Comparison of ENCODE assay signal across 9 cellular contexts in genomic region chr21:37159053-37159776, GRCh38.
A peak's percentile ranks its signal among the peaks of the same experiment; 100 is the strongest.
DNase-seq lines count a peak whose midpoint lies in the region; FAIRE-seq and TF ChIP-seq lines count a peak whose summit lies in the region.
"Had no signal": no experiment of that assay in that cellular context is flagged by ENCODE, and none has a peak within 500 bp of the region (broad histone marks: within the 10 kb centered on the region; RNA-seq: fewer than 3 reads in every experiment).

No MANE protein-coding gene starts in this region.

- H3K9me3 ChIP-seq in A673 (ENCODE audit: low read depth, low read length, poor library complexity, severe bottlenecking) = no peaks in the 10 kb centered on the region

- intact Hi-C loops in A673 (cut with micrococcal nuclease; ENCODE audit: unreplicated experiment) = no loop called here

- H3K27ac ChIP-seq in rectal smooth muscle tissue (ENCODE audit: low read depth, low read length) (peak overlapping the region; percentile 72), A673 (ENCODE audit: low read depth, low read length, poor library complexity, severe bottlenecking) (no peak overlapping the region)

- peak overlapping the region; percentile 5 for H3K4me3 Mint-ChIP-seq in T-helper 1 cell treated with Interleukin-12 subunit alpha and Interleukin-12 subunit beta and Interleukin-4 antibody, amounts not matched to agents 30 μg/mL and 1 μg/mL, for 36 hours

- H3K27ac Mint-ChIP-seq in T-helper 1 cell treated with Interleukin-12 subunit alpha and Interleukin-12 subunit beta and Interleukin-4 antibody, amounts not matched to agents 30 μg/mL and 1 μg/mL, for 36 hours = peak overlapping the region; percentile 68

- no peaks in the 10 kb centered on the region for H3K27me3 ChIP-seq in rectal smooth muscle tissue (ENCODE audit: control insufficient read depth, insufficient read depth, low read length)
- H3K27me3 ChIP-seq in A673 (replicated peaks; ENCODE audit: insufficient read depth, low read depth, low read length, poor library complexity) = no peaks in the 10 kb centered on the region

- H3K36me3 Mint-ChIP-seq in T-helper 1 cell treated with Interleukin-12 subunit alpha and Interleukin-12 subunit beta and Interleukin-4 antibody, amounts not matched to agents 30 μg/mL and 1 μg/mL, for 36 hours (ENCODE audit: low read depth) = peaks cover 27% of the 10 kb centered on the region

- FAIRE-seq in GM19239 (lab: Jason Lieb, UNC) = peak; percentile 82

- CTCF ChIA-PET in A673 (lab: Charles Lee) = no interaction called here

- TF ChIP-seq CTCF in GM12864 (IDR thresholded peaks at IDR 0.05; ENCODE audit: low read depth, low read length, missing control alignments) (no peak), A673 (conservative IDR thresholded peaks at IDR 0.05; ENCODE audit: low read depth, low read length) (no peak)

- no TSS peak for BruUV-seq in A673 (replicated peaks; lab: Mats Ljungman, UMichigan)

- no peak overlapping the region for H3K4me3 ChIP-seq in GM12864 (ENCODE audit: low read depth, low read length)
- no peak overlapping the region for H3K4me3 ChIP-seq in rectal smooth muscle tissue (ENCODE audit: low read length)
- H3K4me3 ChIP-seq in A673 (ENCODE audit: low read depth, low read length, poor library complexity, severe bottlenecking) = no peak overlapping the region

- H3K4me1 ChIP-seq in rectal smooth muscle tissue (ENCODE audit: control insufficient read depth, insufficient read depth, low read length) (peaks cover 6% of the 10 kb centered on the region), A673 (ENCODE audit: insufficient read depth, low read length, poor library complexity, severe bottlenecking) (peaks cover 4% of the 10 kb centered on the region)

- no peak overlapping the region for H3K9ac ChIP-seq in rectal smooth muscle tissue (ENCODE audit: low read length)

- DNase-seq in GM12864 (ENCODE audit: low read depth) (peak; percentile 34), GM19239 (ENCODE audit: insufficient read length, low spot score) (no peak), A172 (ENCODE audit: low spot score) (no peak), A673 (ENCODE audit: low spot score) (no peak), SW480 (ENCODE audit: low spot score) (no peak), NCI-H1048 (lab: John Stamatoyannopoulos, UW) (no peak)
- DNase-seq: kidney glomerular epithelial cell had no signal

- H3K36me3 ChIP-seq in rectal smooth muscle tissue (ENCODE audit: control insufficient read depth, insufficient read depth, low read length) (peaks cover 11% of the 10 kb centered on the region), A673 (ENCODE audit: insufficient read depth, low read length, poor library complexity, severe bottlenecking) (peaks cover 55% of the 10 kb centered on the region)

- H3K27me3 Mint-ChIP-seq in T-helper 1 cell treated with Interleukin-12 subunit alpha and Interleukin-12 subunit beta and Interleukin-4 antibody, amounts not matched to agents 30 μg/mL and 1 μg/mL, for 36 hours (ENCODE audit: low read depth) = no peaks in the 10 kb centered on the region

- H3K9me3 Mint-ChIP-seq in T-helper 1 cell treated with Interleukin-12 subunit alpha and Interleukin-12 subunit beta and Interleukin-4 antibody, amounts not matched to agents 30 μg/mL and 1 μg/mL, for 36 hours = no peaks in the 10 kb centered on the region

- peaks cover 10% of the 10 kb centered on the region for H3K4me1 Mint-ChIP-seq in T-helper 1 cell treated with Interleukin-12 subunit alpha and Interleukin-12 subunit beta and Interleukin-4 antibody, amounts not matched to agents 30 μg/mL and 1 μg/mL, for 36 hours (ENCODE audit: low read depth)

- POLR2A ChIA-PET in A673 (lab: Charles Lee; ENCODE audit: low non-redundant PET) = no interaction called here
